20 cellular contexts compared by ENCODE assay signal in the genomic region with DNA sequence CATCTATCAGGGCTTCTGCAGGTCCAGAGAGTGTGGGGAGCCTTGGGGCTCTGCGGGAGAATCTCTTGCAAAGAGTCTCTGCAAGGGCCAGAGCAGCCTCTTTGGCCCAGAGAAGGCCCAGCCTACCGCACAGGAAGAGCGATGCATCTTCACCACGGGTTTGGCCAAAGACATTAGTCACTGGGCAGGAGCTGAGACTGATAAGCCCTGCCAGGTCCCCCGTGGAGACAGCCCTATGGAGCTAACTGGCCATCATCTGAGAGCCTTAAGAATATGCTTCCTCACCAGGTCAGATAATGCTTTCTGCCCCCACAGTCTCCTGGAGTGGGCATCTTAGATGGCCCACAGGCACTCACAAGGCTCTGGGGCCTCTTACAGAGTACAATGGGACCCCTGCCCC. TPM values are rescaled to one million over a fixed set of nuclear protein-coding genes. Genes with fewer than 3 reads are reported as not detected.
A peak's percentile ranks its signal among the peaks of the same experiment; 100 is the strongest.
DNase-seq lines count a peak whose midpoint lies in the region; ATAC-seq and TF ChIP-seq lines count a peak whose summit lies in the region.
"Had no signal": no experiment of that assay in that cellular context is flagged by ENCODE, and none has a peak within 500 bp of the region (broad histone marks: within the 10 kb centered on the region; RNA-seq: fewer than 3 reads in every experiment).

No MANE protein-coding gene starts in this region.

- no peaks in the 10 kb centered on the region for H3K9me3 ChIP-seq in mucosa of descending colon
- H3K9me3 ChIP-seq: HAP-1 had no signal

- intact Hi-C loops in mucosa of descending colon (cut with DNase I, micrococcal nuclease): no loop called here

- DNase-seq in EH (ENCODE audit: low read depth): peak; percentile 26
- DNase-seq in M059J (ENCODE audit: low read depth): peak; percentile 28
- peak; percentile 37 for DNase-seq in RPMI7951 (ENCODE audit: low read depth)
- peak; percentile 33 for DNase-seq in cerebellar cortex (ENCODE audit: low spot score)
- no peak for DNase-seq in NOMO-1 (lab: John Stamatoyannopoulos, UW; ENCODE audit: unreplicated experiment in 2 of 2)
- DNase-seq in mucosa of descending colon: no peak
- no peak for DNase-seq in iPS-NIHi11 (ENCODE audit: low spot score)
- no peak for DNase-seq in GM10266 (ENCODE audit: extremely low spot score)
- DNase-seq: DMS53, EL, MV-4-11, NCI-H1694, NCI-H2081, NCI-H2171 treated with DMSO at 0.1 percent for 48 hours, NCI-H446, NCI-H526, SHP77 treated with DMSO at 0.1 percent for 48 hours had no signal

- TF ChIP-seq CTCF in mucosa of descending colon (IDR thresholded peaks at IDR 0.05): no peak
- no peak for TF ChIP-seq CTCF in GM10266 (IDR thresholded peaks at IDR 0.05; ENCODE audit: control insufficient read depth, insufficient read depth, low read depth, missing control alignments)

- no peak overlapping the region for H3K4me3 ChIP-seq in mucosa of descending colon
- H3K4me3 ChIP-seq: GM12878, HAP-1, SK-N-MC had no signal

- no peaks in the 10 kb centered on the region for H3K4me1 ChIP-seq in mucosa of descending colon (ENCODE audit: low read depth)

- ATAC-seq in mucosa of descending colon: no peak
- ATAC-seq: GM12878 had no signal

- no peaks in the 10 kb centered on the region for H3K36me3 ChIP-seq in mucosa of descending colon (ENCODE audit: low read depth)

RNA-seq across cellular contexts. Expression of a gene that starts 32.0 kb away (rescaled TPM):
- 0.57 and 7.1 TPM in 2 replicates for total RNA-seq in M059J (2014; rRNA removed; shearing (Covaris generic))
- total RNA-seq in RPMI7951 (2014; rRNA removed; shearing (Covaris generic)): 1.6 and 2.2 TPM in 2 replicates
- total RNA-seq in mucosa of descending colon: 10 to 100 TPM; 23.9 to 36.1 (median 35.6) TPM

Comparison
In these comparisons a context has a peak if more than half of its experiments do, and no peak if none do; other contexts are left out.
1. DNase-seq: peak in EH (single experiment), M059J (single experiment), RPMI7951 (single experiment) and cerebellar cortex (single experiment); none in NOMO-1 (0 of 2), mucosa of descending colon (0 of 3), iPS-NIHi11 (single experiment) and GM10266 (single experiment).